Comparison of ENCODE assay signal across 2 cellular contexts in the genomic region with DNA sequence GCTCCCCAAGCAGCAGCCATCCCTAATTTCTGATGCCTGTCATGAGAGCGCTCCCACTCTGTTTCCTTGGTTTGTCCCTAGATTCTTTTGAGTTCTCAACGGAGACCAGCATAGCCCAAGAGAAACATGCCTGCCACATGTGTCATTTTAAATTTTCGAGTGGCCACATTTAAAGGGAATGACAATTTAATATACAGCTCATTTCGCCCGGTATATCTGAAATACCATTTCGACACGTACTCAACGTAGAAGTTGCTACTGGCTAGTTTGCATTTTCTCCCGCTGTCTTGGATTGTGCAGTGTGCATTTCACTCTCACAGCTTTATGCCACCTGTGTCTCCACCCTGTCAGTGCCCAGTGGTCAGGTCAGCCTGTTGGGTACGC.
TF ChIP-seq lines count a peak whose summit lies in the region.

No MANE protein-coding gene starts in this region.

TF ChIP-seq in GM23338, 12 proteins besides CTCF, POLR2A, EP300 and RAD21:
- no peak for TF ChIP-seq ZNF114 (CRISPR knock-in tag; IDR thresholded peaks at IDR 0.05)
- TF ChIP-seq, protein P1, sequence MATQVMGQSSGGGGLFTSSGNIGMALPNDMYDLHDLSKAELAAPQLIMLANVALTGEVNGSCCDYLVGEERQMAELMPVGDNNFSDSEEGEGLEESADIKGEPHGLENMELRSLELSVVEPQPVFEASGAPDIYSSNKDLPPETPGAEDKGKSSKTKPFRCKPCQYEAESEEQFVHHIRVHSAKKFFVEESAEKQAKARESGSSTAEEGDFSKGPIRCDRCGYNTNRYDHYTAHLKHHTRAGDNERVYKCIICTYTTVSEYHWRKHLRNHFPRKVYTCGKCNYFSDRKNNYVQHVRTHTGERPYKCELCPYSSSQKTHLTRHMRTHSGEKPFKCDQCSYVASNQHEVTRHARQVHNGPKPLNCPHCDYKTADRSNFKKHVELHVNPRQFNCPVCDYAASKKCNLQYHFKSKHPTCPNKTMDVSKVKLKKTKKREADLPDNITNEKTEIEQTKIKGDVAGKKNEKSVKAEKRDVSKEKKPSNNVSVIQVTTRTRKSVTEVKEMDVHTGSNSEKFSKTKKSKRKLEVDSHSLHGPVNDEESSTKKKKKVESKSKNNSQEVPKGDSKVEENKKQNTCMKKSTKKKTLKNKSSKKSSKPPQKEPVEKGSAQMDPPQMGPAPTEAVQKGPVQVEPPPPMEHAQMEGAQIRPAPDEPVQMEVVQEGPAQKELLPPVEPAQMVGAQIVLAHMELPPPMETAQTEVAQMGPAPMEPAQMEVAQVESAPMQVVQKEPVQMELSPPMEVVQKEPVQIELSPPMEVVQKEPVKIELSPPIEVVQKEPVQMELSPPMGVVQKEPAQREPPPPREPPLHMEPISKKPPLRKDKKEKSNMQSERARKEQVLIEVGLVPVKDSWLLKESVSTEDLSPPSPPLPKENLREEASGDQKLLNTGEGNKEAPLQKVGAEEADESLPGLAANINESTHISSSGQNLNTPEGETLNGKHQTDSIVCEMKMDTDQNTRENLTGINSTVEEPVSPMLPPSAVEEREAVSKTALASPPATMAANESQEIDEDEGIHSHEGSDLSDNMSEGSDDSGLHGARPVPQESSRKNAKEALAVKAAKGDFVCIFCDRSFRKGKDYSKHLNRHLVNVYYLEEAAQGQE (IDR thresholded peaks at IDR 0.05; ENCODE audit: unreplicated experiment) = no peak
- no peak for TF ChIP-seq JUNB (IDR thresholded peaks at IDR 0.05; ENCODE audit: unreplicated experiment)
- TF ChIP-seq, protein P2, sequence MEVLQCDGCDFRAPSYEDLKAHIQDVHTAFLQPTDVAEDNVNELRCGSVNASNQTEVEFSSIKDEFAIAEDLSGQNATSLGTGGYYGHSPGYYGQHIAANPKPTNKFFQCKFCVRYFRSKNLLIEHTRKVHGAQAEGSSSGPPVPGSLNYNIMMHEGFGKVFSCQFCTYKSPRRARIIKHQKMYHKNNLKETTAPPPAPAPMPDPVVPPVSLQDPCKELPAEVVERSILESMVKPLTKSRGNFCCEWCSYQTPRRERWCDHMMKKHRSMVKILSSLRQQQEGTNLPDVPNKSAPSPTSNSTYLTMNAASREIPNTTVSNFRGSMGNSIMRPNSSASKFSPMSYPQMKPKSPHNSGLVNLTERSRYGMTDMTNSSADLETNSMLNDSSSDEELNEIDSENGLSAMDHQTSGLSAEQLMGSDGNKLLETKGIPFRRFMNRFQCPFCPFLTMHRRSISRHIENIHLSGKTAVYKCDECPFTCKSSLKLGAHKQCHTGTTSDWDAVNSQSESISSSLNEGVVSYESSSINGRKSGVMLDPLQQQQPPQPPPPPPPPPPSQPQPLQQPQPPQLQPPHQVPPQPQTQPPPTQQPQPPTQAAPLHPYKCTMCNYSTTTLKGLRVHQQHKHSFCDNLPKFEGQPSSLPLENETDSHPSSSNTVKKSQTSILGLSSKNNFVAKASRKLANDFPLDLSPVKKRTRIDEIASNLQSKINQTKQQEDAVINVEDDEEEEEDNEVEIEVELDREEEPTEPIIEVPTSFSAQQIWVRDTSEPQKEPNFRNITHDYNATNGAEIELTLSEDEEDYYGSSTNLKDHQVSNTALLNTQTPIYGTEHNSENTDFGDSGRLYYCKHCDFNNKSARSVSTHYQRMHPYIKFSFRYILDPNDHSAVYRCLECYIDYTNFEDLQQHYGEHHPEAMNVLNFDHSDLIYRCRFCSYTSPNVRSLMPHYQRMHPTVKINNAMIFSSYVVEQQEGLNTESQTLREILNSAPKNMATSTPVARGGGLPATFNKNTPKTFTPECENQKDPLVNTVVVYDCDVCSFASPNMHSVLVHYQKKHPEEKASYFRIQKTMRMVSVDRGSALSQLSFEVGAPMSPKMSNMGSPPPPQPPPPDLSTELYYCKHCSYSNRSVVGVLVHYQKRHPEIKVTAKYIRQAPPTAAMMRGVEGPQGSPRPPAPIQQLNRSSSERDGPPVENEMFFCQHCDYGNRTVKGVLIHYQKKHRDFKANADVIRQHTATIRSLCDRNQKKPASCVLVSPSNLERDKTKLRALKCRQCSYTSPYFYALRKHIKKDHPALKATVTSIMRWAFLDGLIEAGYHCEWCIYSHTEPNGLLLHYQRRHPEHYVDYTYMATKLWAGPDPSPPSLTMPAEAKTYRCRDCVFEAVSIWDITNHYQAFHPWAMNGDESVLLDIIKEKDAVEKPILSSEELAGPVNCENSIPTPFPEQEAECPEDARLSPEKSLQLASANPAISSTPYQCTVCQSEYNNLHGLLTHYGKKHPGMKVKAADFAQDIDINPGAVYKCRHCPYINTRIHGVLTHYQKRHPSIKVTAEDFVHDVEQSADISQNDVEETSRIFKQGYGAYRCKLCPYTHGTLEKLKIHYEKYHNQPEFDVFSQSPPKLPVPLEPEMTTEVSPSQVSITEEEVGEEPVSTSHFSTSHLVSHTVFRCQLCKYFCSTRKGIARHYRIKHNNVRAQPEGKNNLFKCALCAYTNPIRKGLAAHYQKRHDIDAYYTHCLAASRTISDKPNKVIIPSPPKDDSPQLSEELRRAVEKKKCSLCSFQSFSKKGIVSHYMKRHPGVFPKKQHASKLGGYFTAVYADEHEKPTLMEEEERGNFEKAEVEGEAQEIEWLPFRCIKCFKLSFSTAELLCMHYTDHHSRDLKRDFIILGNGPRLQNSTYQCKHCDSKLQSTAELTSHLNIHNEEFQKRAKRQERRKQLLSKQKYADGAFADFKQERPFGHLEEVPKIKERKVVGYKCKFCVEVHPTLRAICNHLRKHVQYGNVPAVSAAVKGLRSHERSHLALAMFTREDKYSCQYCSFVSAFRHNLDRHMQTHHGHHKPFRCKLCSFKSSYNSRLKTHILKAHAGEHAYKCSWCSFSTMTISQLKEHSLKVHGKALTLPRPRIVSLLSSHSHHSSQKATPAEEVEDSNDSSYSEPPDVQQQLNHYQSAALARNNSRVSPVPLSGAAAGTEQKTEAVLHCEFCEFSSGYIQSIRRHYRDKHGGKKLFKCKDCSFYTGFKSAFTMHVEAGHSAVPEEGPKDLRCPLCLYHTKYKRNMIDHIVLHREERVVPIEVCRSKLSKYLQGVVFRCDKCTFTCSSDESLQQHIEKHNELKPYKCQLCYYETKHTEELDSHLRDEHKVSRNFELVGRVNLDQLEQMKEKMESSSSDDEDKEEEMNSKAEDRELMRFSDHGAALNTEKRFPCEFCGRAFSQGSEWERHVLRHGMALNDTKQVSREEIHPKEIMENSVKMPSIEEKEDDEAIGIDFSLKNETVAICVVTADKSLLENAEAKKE (CRISPR knock-in tag; IDR thresholded peaks at IDR 0.05) = no peak
- TF ChIP-seq CREB1 (CRISPR knock-in tag; IDR thresholded peaks at IDR 0.05; ENCODE audit: low read depth) = no peak
- TF ChIP-seq NANOG (IDR thresholded peaks at IDR 0.05; ENCODE audit: borderline replicate concordance) = no peak
- no peak for TF ChIP-seq ZNF331 (CRISPR knock-in tag; IDR thresholded peaks at IDR 0.05; ENCODE audit: low read depth)
- no peak for TF ChIP-seq STAT1 (IDR thresholded peaks at IDR 0.05; ENCODE audit: unreplicated experiment)
- no peak for TF ChIP-seq EZH2 (IDR thresholded peaks at IDR 0.05; ENCODE audit: low read depth, unreplicated experiment)
- TF ChIP-seq, protein P3, sequence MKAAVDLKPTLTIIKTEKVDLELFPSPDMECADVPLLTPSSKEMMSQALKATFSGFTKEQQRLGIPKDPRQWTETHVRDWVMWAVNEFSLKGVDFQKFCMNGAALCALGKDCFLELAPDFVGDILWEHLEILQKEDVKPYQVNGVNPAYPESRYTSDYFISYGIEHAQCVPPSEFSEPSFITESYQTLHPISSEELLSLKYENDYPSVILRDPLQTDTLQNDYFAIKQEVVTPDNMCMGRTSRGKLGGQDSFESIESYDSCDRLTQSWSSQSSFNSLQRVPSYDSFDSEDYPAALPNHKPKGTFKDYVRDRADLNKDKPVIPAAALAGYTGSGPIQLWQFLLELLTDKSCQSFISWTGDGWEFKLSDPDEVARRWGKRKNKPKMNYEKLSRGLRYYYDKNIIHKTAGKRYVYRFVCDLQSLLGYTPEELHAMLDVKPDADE (IDR thresholded peaks at IDR 0.05) = no peak

TF ChIP-seq in K562, 482 proteins besides CTCF, POLR2A, EP300 and RAD21:
- TF ChIP-seq ZNF316 (IDR thresholded peaks at IDR 0.05) (no peak), POLR3G (IDR thresholded peaks at IDR 0.05; ENCODE audit: extremely low read depth, insufficient read length, insufficient replicate concordance) (no peak), ZZZ3 (IDR thresholded peaks at IDR 0.05) (no peak), EHMT2 (IDR thresholded peaks at IDR 0.05) (no peak), MYNN (IDR thresholded peaks at IDR 0.05) (no peak), MYNN (CRISPR knock-in tag; IDR thresholded peaks at IDR 0.05) (no peak), ZKSCAN1 (IDR thresholded peaks at IDR 0.05; ENCODE audit: low read depth, low read length) (no peak), TAL1 (IDR thresholded peaks at IDR 0.05) (no peak), FOXK2 (conservative IDR thresholded peaks at IDR 0.05 in 1 of 2, IDR thresholded peaks at IDR 0.05 in 1 of 2; ENCODE audit: low read depth in 2 of 2) (no peak), TAF9B (IDR thresholded peaks at IDR 0.05; ENCODE audit: partially characterized antibody) (no peak), PHB2 (IDR thresholded peaks at IDR 0.05; ENCODE audit: low read depth) (no peak), ARID2 (IDR thresholded peaks at IDR 0.05) (no peak)
- TF ChIP-seq, protein P4, sequence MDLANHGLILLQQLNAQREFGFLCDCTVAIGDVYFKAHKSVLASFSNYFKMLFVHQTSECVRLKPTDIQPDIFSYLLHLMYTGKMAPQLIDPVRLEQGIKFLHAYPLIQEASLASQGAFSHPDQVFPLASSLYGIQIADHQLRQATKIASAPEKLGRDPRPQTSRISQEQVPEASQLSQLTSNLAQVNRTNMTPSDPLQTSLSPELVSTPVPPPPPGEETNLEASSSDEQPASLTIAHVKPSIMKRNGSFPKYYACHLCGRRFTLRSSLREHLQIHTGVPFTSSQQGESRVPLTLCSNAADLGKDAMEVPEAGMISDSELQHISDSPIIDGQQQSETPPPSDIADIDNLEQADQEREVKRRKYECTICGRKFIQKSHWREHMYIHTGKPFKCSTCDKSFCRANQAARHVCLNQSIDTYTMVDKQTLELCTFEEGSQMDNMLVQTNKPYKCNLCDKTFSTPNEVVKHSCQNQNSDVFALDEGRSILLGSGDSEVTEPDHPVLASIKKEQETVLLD (IDR thresholded peaks at IDR 0.05) = no peak
- TF ChIP-seq, protein P5, sequence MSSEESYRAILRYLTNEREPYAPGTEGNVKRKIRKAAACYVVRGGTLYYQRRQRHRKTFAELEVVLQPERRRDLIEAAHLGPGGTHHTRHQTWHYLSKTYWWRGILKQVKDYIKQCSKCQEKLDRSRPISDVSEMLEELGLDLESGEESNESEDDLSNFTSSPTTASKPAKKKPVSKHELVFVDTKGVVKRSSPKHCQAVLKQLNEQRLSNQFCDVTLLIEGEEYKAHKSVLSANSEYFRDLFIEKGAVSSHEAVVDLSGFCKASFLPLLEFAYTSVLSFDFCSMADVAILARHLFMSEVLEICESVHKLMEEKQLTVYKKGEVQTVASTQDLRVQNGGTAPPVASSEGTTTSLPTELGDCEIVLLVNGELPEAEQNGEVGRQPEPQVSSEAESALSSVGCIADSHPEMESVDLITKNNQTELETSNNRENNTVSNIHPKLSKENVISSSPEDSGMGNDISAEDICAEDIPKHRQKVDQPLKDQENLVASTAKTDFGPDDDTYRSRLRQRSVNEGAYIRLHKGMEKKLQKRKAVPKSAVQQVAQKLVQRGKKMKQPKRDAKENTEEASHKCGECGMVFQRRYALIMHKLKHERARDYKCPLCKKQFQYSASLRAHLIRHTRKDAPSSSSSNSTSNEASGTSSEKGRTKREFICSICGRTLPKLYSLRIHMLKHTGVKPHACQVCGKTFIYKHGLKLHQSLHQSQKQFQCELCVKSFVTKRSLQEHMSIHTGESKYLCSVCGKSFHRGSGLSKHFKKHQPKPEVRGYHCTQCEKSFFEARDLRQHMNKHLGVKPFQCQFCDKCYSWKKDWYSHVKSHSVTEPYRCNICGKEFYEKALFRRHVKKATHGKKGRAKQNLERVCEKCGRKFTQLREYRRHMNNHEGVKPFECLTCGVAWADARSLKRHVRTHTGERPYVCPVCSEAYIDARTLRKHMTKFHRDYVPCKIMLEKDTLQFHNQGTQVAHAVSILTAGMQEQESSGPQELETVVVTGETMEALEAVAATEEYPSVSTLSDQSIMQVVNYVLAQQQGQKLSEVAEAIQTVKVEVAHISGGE (CRISPR knock-in tag; IDR thresholded peaks at IDR 0.05) = no peak
- TF ChIP-seq, protein P6, sequence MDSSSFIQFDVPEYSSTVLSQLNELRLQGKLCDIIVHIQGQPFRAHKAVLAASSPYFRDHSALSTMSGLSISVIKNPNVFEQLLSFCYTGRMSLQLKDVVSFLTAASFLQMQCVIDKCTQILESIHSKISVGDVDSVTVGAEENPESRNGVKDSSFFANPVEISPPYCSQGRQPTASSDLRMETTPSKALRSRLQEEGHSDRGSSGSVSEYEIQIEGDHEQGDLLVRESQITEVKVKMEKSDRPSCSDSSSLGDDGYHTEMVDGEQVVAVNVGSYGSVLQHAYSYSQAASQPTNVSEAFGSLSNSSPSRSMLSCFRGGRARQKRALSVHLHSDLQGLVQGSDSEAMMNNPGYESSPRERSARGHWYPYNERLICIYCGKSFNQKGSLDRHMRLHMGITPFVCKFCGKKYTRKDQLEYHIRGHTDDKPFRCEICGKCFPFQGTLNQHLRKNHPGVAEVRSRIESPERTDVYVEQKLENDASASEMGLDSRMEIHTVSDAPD (CRISPR knock-in tag; IDR thresholded peaks at IDR 0.05) = no peak
